ENCODE assay signal across 2 cellular contexts in the genomic region with DNA sequence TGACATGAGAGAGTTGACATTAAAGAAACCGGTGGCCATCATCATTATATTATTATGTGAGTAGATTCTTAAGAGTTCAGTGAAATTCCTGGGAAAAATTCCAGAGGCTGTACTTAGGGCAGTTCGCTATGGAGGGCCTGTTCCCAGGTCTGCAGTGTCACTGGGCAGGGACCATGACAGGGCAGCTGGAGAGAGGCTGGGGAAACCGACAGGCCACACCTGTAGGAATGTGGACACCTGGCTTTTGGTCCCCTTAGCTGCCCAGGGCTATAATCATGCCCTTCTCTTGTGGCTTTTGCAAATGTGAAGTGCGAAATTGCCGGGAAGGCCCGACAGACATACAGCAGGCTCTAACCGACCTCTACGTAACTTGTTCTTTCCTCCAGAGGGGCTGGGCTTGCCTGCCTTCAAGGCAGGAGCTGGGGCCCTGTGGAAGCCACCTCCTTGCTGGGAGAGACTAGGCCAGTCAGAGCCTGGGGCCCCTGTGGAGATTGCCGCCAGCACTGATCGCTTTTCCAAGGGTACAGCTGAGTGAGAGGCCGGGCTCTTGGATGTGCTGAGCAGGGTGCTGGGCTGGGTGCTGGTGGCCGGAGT.
TF ChIP-seq lines count a peak whose summit lies in the region.

No MANE protein-coding gene starts in this region.

TF ChIP-seq in IMR-90, 13 proteins besides CTCF, POLR2A, EP300 and RAD21:
- no peak for TF ChIP-seq CEBPB (IDR thresholded peaks at IDR 0.05; ENCODE audit: low read depth, low read length)
- peak; percentile 63; the same call in 1 of the 2 replicates for TF ChIP-seq NFE2L2 (IDR thresholded peaks at IDR 0.05; ENCODE audit: low read depth, low read length)
- no peak for TF ChIP-seq MXI1 (IDR thresholded peaks at IDR 0.05; ENCODE audit: borderline replicate concordance, low read depth, low read length)

TF ChIP-seq in endothelial cell of umbilical vein, 7 proteins besides CTCF, POLR2A, EP300 and RAD21:
- TF ChIP-seq JUN (IDR thresholded peaks at IDR 0.05; ENCODE audit: borderline replicate concordance, insufficient read depth, insufficient read length, low read depth), result no peak
- no peak for TF ChIP-seq MYC (IDR thresholded peaks at IDR 0.05; ENCODE audit: low read depth, low read length)
- TF ChIP-seq, protein P1, sequence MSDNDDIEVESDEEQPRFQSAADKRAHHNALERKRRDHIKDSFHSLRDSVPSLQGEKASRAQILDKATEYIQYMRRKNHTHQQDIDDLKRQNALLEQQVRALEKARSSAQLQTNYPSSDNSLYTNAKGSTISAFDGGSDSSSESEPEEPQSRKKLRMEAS (IDR thresholded peaks at IDR 0.05; ENCODE audit: insufficient read depth, insufficient read length), result no peak
- no peak for TF ChIP-seq FOS (IDR thresholded peaks at IDR 0.05; ENCODE audit: borderline replicate concordance, insufficient read depth, low read length)
- TF ChIP-seq POLR2AphosphoS5 (IDR thresholded peaks at IDR 0.05; ENCODE audit: insufficient read depth, low read depth, low read length), result no peak
- no peak for TF ChIP-seq EZH2 (IDR thresholded peaks at IDR 0.05; ENCODE audit: borderline replicate concordance, low read depth, low read length, severe bottlenecking)
